In genomic region chr2:230958803-230959756, GRCh38 we compare ENCODE assay signal across 26 cellular contexts. TPM values are rescaled to one million over a fixed set of nuclear protein-coding genes. Genes with fewer than 3 reads are reported as not detected.
DNase-seq lines count a peak whose midpoint lies in the region; ATAC-seq and TF ChIP-seq lines count a peak whose summit lies in the region.
"Had no signal": no experiment of that assay in that cellular context is flagged by ENCODE, and none has a peak within 500 bp of the region (broad histone marks: within the 10 kb centered on the region; RNA-seq: fewer than 3 reads in every experiment).

No MANE protein-coding gene starts in this region.

- H3K9me3 ChIP-seq in A673 (ENCODE audit: low read depth, low read length, poor library complexity, severe bottlenecking), result no peaks in the 10 kb centered on the region
- H3K9me3 ChIP-seq in gastrocnemius medialis, result no peaks in the 10 kb centered on the region
- H3K9me3 ChIP-seq: adrenal gland, pancreas had no signal

- intact Hi-C loops in activated CD8-positive, alpha-beta T cell treated with anti-CD3 and anti-CD28 coated beads for 36 hours (cut with micrococcal nuclease), result no loop called here
- intact Hi-C loops in dendritic cell treated with granulocyte-macrophage colony-stimulating factor and Interleukin-4, amounts not matched to agents 40 ng/mL and 50 ng/mL, for 4 days (cut with micrococcal nuclease), result no loop called here
- intact Hi-C loops in A673 (cut with micrococcal nuclease; ENCODE audit: unreplicated experiment) (no loop called here), gastrocnemius medialis (cut with DNase I; ENCODE audit: low total_unique reads) (no loop called here)

- H3K27ac Mint-ChIP-seq in activated naive CD4-positive, alpha-beta T cell treated with anti-CD3 and anti-CD28 coated beads, Interleukin-2, amount 50 U/mL, for 24 hours, result no peak overlapping the region
- H3K27ac Mint-ChIP-seq in activated CD8-positive, alpha-beta T cell treated with anti-CD3 and anti-CD28 coated beads for 36 hours, result peak overlapping the region; percentile 47
- peak overlapping the region; percentile 3 for H3K27ac Mint-ChIP-seq in dendritic cell treated with granulocyte-macrophage colony-stimulating factor and Interleukin-4, amounts not matched to agents 40 ng/mL and 50 ng/mL, for 4 days
- H3K27ac Mint-ChIP-seq in stimulated activated memory B cell treated with anti-CD40 and anti-IgM and Interleukin-4, amounts not matched to agents 10 μg/mL and 1 μg/mL and 100 μg/mL, for 72 hours, result peak overlapping the region; percentile 95
- H3K27ac Mint-ChIP-seq: CD14-positive monocyte, memory B cell, naive B cell had no signal

- peaks cover 32% of the 10 kb centered on the region for H3K27me3 Mint-ChIP-seq in activated naive CD4-positive, alpha-beta T cell treated with anti-CD3 and anti-CD28 coated beads, Interleukin-2, amount 50 U/mL, for 24 hours
- peaks cover 27% of the 10 kb centered on the region for H3K27me3 Mint-ChIP-seq in activated CD8-positive, alpha-beta T cell treated with anti-CD3 and anti-CD28 coated beads for 36 hours
- H3K27me3 Mint-ChIP-seq in dendritic cell treated with granulocyte-macrophage colony-stimulating factor and Interleukin-4, amounts not matched to agents 40 ng/mL and 50 ng/mL, for 4 days, result peaks cover 39% of the 10 kb centered on the region
- H3K27me3 Mint-ChIP-seq in stimulated activated memory B cell treated with anti-CD40 and anti-IgM and Interleukin-4, amounts not matched to agents 10 μg/mL and 1 μg/mL and 100 μg/mL, for 72 hours, result peaks cover 28% of the 10 kb centered on the region

- no peaks in the 10 kb centered on the region for H3K36me3 Mint-ChIP-seq in activated naive CD4-positive, alpha-beta T cell treated with anti-CD3 and anti-CD28 coated beads, Interleukin-2, amount 50 U/mL, for 24 hours
- H3K36me3 Mint-ChIP-seq in activated CD8-positive, alpha-beta T cell treated with anti-CD3 and anti-CD28 coated beads for 36 hours (ENCODE audit: low read depth), result peaks cover 5% of the 10 kb centered on the region
- H3K36me3 Mint-ChIP-seq in dendritic cell treated with granulocyte-macrophage colony-stimulating factor and Interleukin-4, amounts not matched to agents 40 ng/mL and 50 ng/mL, for 4 days (ENCODE audit: low read depth), result no peaks in the 10 kb centered on the region
- no peaks in the 10 kb centered on the region for H3K36me3 Mint-ChIP-seq in stimulated activated memory B cell treated with anti-CD40 and anti-IgM and Interleukin-4, amounts not matched to agents 10 μg/mL and 1 μg/mL and 100 μg/mL, for 72 hours
- H3K36me3 Mint-ChIP-seq: memory B cell had no signal

- DNase-seq in activated naive CD4-positive, alpha-beta T cell treated with anti-CD3 and anti-CD28 coated beads, Interleukin-2, amount 50 U/mL, for 16 hours, result no peak
- no peak for DNase-seq in activated CD8-positive, alpha-beta T cell treated with anti-CD3 and anti-CD28 coated beads for 36 hours
- DNase-seq in LoVo (ENCODE audit: low spot score) (no peak), A673 (ENCODE audit: low spot score) (no peak), gastrocnemius medialis (no peak)
- DNase-seq: cortex of kidney, glutamatergic neuron, H7, kidney glomerular epithelial cell, naive B cell, NCI-H1436, NCI-H510A treated with DMSO at 0.1 percent for 48 hours, pancreas, PC-9, right cardiac atrium, SHP77 treated with DMSO at 0.1 percent for 48 hours, T-helper 1 cell had no signal

- H3K36me3 ChIP-seq in A673 (ENCODE audit: insufficient read depth, low read length, poor library complexity, severe bottlenecking), result no peaks in the 10 kb centered on the region
- no peaks in the 10 kb centered on the region for H3K36me3 ChIP-seq in gastrocnemius medialis
- H3K36me3 ChIP-seq: adrenal gland, pancreas had no signal

- no peaks in the 10 kb centered on the region for H3K9me3 Mint-ChIP-seq in activated naive CD4-positive, alpha-beta T cell treated with anti-CD3 and anti-CD28 coated beads, Interleukin-2, amount 50 U/mL, for 24 hours
- no peaks in the 10 kb centered on the region for H3K9me3 Mint-ChIP-seq in activated CD8-positive, alpha-beta T cell treated with anti-CD3 and anti-CD28 coated beads for 36 hours
- no peaks in the 10 kb centered on the region for H3K9me3 Mint-ChIP-seq in dendritic cell treated with granulocyte-macrophage colony-stimulating factor and Interleukin-4, amounts not matched to agents 40 ng/mL and 50 ng/mL, for 4 days
- H3K9me3 Mint-ChIP-seq in stimulated activated memory B cell treated with anti-CD40 and anti-IgM and Interleukin-4, amounts not matched to agents 10 μg/mL and 1 μg/mL and 100 μg/mL, for 72 hours, result no peaks in the 10 kb centered on the region
- H3K9me3 Mint-ChIP-seq: memory B cell had no signal

- TF ChIP-seq POLR2A in gastrocnemius medialis (IDR thresholded peaks at IDR 0.05), result no peak

- H3K4me3 ChIP-seq in A673 (ENCODE audit: low read depth, low read length, poor library complexity, severe bottlenecking), result no peak overlapping the region
- no peak overlapping the region for H3K4me3 ChIP-seq in gastrocnemius medialis
- H3K4me3 ChIP-seq: adrenal gland, K562, pancreas, PC-9 had no signal

- POLR2A ChIA-PET in activated CD8-positive, alpha-beta T cell treated with anti-CD3 and anti-CD28 coated beads for 36 hours (lab: Charles Lee), result interaction anchor here (0.6 to 1.7 kb wide), 6 partner anchors 12 to 96 kb away, joined by 3 to 6 read pairs (median 5); partner anchors contain the start of gene GPR55
- POLR2A ChIA-PET in A673 (lab: Charles Lee; ENCODE audit: low non-redundant PET), result no interaction called here

- CTCF ChIA-PET in activated CD8-positive, alpha-beta T cell treated with anti-CD3 and anti-CD28 coated beads for 36 hours (lab: Charles Lee), result interaction anchor here (0.8 to 2.7 kb wide), 7 partner anchors 9 to 94 kb away, joined by 3 to 7 read pairs (median 4); no protein-coding TSS in a partner anchor
- CTCF ChIA-PET in A673 (lab: Charles Lee), result no interaction called here

- H3K4me1 Mint-ChIP-seq in activated naive CD4-positive, alpha-beta T cell treated with anti-CD3 and anti-CD28 coated beads, Interleukin-2, amount 50 U/mL, for 24 hours, result peaks cover 22% of the 10 kb centered on the region
- peaks cover 42% of the 10 kb centered on the region for H3K4me1 Mint-ChIP-seq in activated CD8-positive, alpha-beta T cell treated with anti-CD3 and anti-CD28 coated beads for 36 hours (ENCODE audit: low read depth)
- H3K4me1 Mint-ChIP-seq in dendritic cell treated with granulocyte-macrophage colony-stimulating factor and Interleukin-4, amounts not matched to agents 40 ng/mL and 50 ng/mL, for 4 days (ENCODE audit: low read depth), result peaks cover 28% of the 10 kb centered on the region
- H3K4me1 Mint-ChIP-seq in stimulated activated memory B cell treated with anti-CD40 and anti-IgM and Interleukin-4, amounts not matched to agents 10 μg/mL and 1 μg/mL and 100 μg/mL, for 72 hours, result peaks cover 39% of the 10 kb centered on the region

- peak overlapping the region; percentile 12 for H3K4me3 Mint-ChIP-seq in activated naive CD4-positive, alpha-beta T cell treated with anti-CD3 and anti-CD28 coated beads, Interleukin-2, amount 50 U/mL, for 24 hours
- H3K4me3 Mint-ChIP-seq in activated CD8-positive, alpha-beta T cell treated with anti-CD3 and anti-CD28 coated beads for 36 hours, result peak overlapping the region; percentile 64
- H3K4me3 Mint-ChIP-seq in dendritic cell treated with granulocyte-macrophage colony-stimulating factor and Interleukin-4, amounts not matched to agents 40 ng/mL and 50 ng/mL, for 4 days, result no peak overlapping the region
- no peak overlapping the region for H3K4me3 Mint-ChIP-seq in stimulated activated memory B cell treated with anti-CD40 and anti-IgM and Interleukin-4, amounts not matched to agents 10 μg/mL and 1 μg/mL and 100 μg/mL, for 72 hours
- H3K4me3 Mint-ChIP-seq: memory B cell had no signal

- no peak for TF ChIP-seq CTCF in activated CD8-positive, alpha-beta T cell treated with anti-CD3 and anti-CD28 coated beads for 36 hours (IDR thresholded peaks at IDR 0.05)
- TF ChIP-seq CTCF in A673 (conservative IDR thresholded peaks at IDR 0.05; ENCODE audit: low read depth, low read length), result no peak
- no peak for TF ChIP-seq CTCF in gastrocnemius medialis (IDR thresholded peaks at IDR 0.05 in 4 of 5, conservative IDR thresholded peaks at IDR 0.05 in 1 of 5)

- no peak for ATAC-seq in activated CD8-positive, alpha-beta T cell treated with anti-CD3 and anti-CD28 coated beads for 36 hours
- no peak for ATAC-seq in stimulated activated memory B cell treated with anti-CD40 and anti-IgM and Interleukin-4, amounts not matched to agents 10 μg/mL and 1 μg/mL and 100 μg/mL, for 72 hours
- ATAC-seq in gastrocnemius medialis, result no peak
- ATAC-seq: K562, pancreas, right cardiac atrium had no signal

- no peaks in the 10 kb centered on the region for H3K4me1 ChIP-seq in A673 (ENCODE audit: insufficient read depth, low read length, poor library complexity, severe bottlenecking)
- H3K4me1 ChIP-seq in gastrocnemius medialis, result peaks cover 4 to 10% of the 10 kb centered on the region in 2 donors

- BruUV-seq in A673 (replicated peaks; lab: Mats Ljungman, UMichigan), result no TSS peak

- H3K27ac ChIP-seq in A673 (ENCODE audit: low read depth, low read length, poor library complexity, severe bottlenecking), result no peak overlapping the region
- H3K27ac ChIP-seq in gastrocnemius medialis, result no peak overlapping the region
- H3K27ac ChIP-seq: adrenal gland, pancreas, PC-9, VCaP had no signal

- peaks cover 21% of the 10 kb centered on the region for H3K27me3 ChIP-seq in A673 (replicated peaks; ENCODE audit: insufficient read depth, low read depth, low read length, poor library complexity)
- H3K27me3 ChIP-seq in gastrocnemius medialis, result peaks cover 15 to 33% (median 26%) of the 10 kb centered on the region in 3 donors
- H3K27me3 ChIP-seq: adrenal gland had no signal

- in situ Hi-C loops in gastrocnemius medialis (cut with MboI; ENCODE audit: low sequenced_read_pairs in 4 of 4), result no loop called here

RNA-seq across cellular contexts. Expression of gene GPR55, which starts 34.0 kb away (rescaled TPM):
- total RNA-seq in activated CD8-positive, alpha-beta T cell treated with anti-CD3 and anti-CD28 coated beads for 36 hours, result 1 to 10 TPM; 5.0 to 5.3 TPM
- total RNA-seq in A673 (2021) (0.19 TPM in 1 of 2 replicates, not detected in the other), gastrocnemius medialis (not detected)
- total RNA-seq: bronchial epithelial cell, H7, PC-9 had no signal

RNA-seq across cellular contexts. Expression of gene SPATA3, which starts 36.8 kb away (rescaled TPM):
- under 1 TPM; 0.59 to 0.76 TPM for total RNA-seq in activated CD8-positive, alpha-beta T cell treated with anti-CD3 and anti-CD28 coated beads for 36 hours
- total RNA-seq in A673 (2021) (not detected in 2 replicates), gastrocnemius medialis (not detected)
- total RNA-seq: adrenal gland, bronchial epithelial cell, H7, K562, pancreas, PC-9, right cardiac atrium had no signal

Comparison
In these comparisons a context has a peak if more than half of its experiments do, and no peak if none do; other contexts are left out.
1. H3K4me3 Mint-ChIP-seq: peak in activated naive CD4-positive, alpha-beta T cell treated with anti-CD3 and anti-CD28 coated beads, Interleukin-2, amount 50 U/mL, for 24 hours (single experiment) and activated CD8-positive, alpha-beta T cell treated with anti-CD3 and anti-CD28 coated beads for 36 hours (single experiment); none in dendritic cell treated with granulocyte-macrophage colony-stimulating factor and Interleukin-4, amounts not matched to agents 40 ng/mL and 50 ng/mL, for 4 days (single experiment) and stimulated activated memory B cell treated with anti-CD40 and anti-IgM and Interleukin-4, amounts not matched to agents 10 μg/mL and 1 μg/mL and 100 μg/mL, for 72 hours (single experiment).